14 cellular contexts compared by ENCODE assay signal in the genomic region with DNA sequence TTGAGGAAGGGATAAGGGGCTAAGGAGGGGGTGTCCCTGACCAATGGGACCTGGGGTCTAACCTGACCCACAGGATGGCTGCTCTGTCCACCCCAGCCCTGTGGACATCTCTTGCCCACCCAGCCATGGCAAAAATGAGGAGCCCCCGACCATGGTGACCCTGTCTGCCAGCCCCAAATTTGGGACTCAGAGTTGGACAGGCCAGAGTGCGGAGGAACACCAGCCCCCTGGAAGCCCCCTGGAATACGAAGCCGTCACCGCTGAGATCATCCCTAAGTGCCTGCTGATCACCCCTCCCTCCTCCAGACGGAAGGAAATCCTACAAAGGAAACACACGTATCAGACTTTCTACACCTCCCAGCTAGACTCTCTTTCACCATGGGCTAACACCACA.
DNase-seq lines count a peak whose midpoint lies in the region; ATAC-seq, FAIRE-seq and TF ChIP-seq lines count a peak whose summit lies in the region.
"Had no signal": no experiment of that assay in that cellular context is flagged by ENCODE, and none has a peak within 500 bp of the region (broad histone marks: within the 10 kb centered on the region; RNA-seq: fewer than 3 reads in every experiment).

No MANE protein-coding gene starts in this region.

- ATAC-seq in naive B cell (ENCODE audit: low read depth in 2 of 2) = no peak

- H3K9ac ChIP-seq in astrocyte (ENCODE audit: low read length) = no peak overlapping the region

- DNase-seq in MCF 10A (ENCODE audit: unreplicated experiment) (no peak), breast epithelium (ENCODE audit: low spot score in 2 of 2) (no peak), astrocyte (ENCODE audit: low read depth) (no peak), naive B cell (no peak), suprapubic skin (ENCODE audit: low spot score in 2 of 2) (peak in 1 of 2 donors; percentile 62), CD14-positive monocyte (ENCODE audit: low spot score) (no peak), ascending aorta (ENCODE audit: low spot score in 2 of 2) (no peak)
- DNase-seq in activated CD4-positive, alpha-beta T cell treated with anti-CD3 and anti-CD28 coated beads, Interleukin-2, amount 50 U/mL, for 4 hours = no peak
- DNase-seq: activated naive CD4-positive, alpha-beta T cell treated with Interleukin-2 at 50 U/mL for 16 hours; stimulated activated CD4-positive, alpha-beta T cell treated with anti-CD3 and anti-CD28 coated beads, Interleukin-1b, Interleukin-23, amount 100 ng/mL, for 48 hours had no signal

- no peak for FAIRE-seq in astrocyte (lab: Jason Lieb, UNC)

- H3K4me1 ChIP-seq in breast epithelium (no peaks in the 10 kb centered on the region), astrocyte (ENCODE audit: insufficient read depth, low read length) (peaks cover 9% of the 10 kb centered on the region), suprapubic skin (peaks cover 63% of the 10 kb centered on the region), ascending aorta (no peaks in the 10 kb centered on the region)

- H3K36me3 ChIP-seq in breast epithelium (no peaks in the 10 kb centered on the region), astrocyte (ENCODE audit: insufficient read depth, low read length) (no peaks in the 10 kb centered on the region), suprapubic skin (no peaks in the 10 kb centered on the region), ascending aorta (no peaks in the 10 kb centered on the region)
- H3K36me3 ChIP-seq: heart left ventricle had no signal

- H3K4me3 ChIP-seq in breast epithelium = no peak overlapping the region
- H3K4me3 ChIP-seq in astrocyte (ENCODE audit: insufficient read depth, low read depth, low read length) = no peak overlapping the region
- no peak overlapping the region for H3K4me3 ChIP-seq in suprapubic skin
- no peak overlapping the region for H3K4me3 ChIP-seq in ascending aorta
- H3K4me3 ChIP-seq: body of pancreas, heart left ventricle, lung had no signal

- no peak for TF ChIP-seq CTCF in MCF 10A (IDR thresholded peaks at IDR 0.05; ENCODE audit: unreplicated experiment)
- TF ChIP-seq CTCF in breast epithelium (IDR thresholded peaks at IDR 0.05) = no peak
- no peak for TF ChIP-seq CTCF in astrocyte (IDR thresholded peaks at IDR 0.05; ENCODE audit: insufficient read depth, low read depth, low read length)
- no peak for TF ChIP-seq CTCF in suprapubic skin (IDR thresholded peaks at IDR 0.05)
- TF ChIP-seq CTCF in CD14-positive monocyte (IDR thresholded peaks at IDR 0.05) = no peak
- no peak for TF ChIP-seq CTCF in ascending aorta (IDR thresholded peaks at IDR 0.05)

- intact Hi-C loops in MCF 10A (cut with micrococcal nuclease) = no loop called here
- intact Hi-C loops in breast epithelium (cut with DNase I; ENCODE audit: low total_unique reads) = no loop called here
- intact Hi-C loops in CD14-positive monocyte (cut with micrococcal nuclease) = no loop called here
- intact Hi-C loops in ascending aorta (cut with DNase I) = no loop called here

- H3K27me3 ChIP-seq in breast epithelium = no peaks in the 10 kb centered on the region
- H3K27me3 ChIP-seq in astrocyte (ENCODE audit: insufficient read depth, low read length) = no peaks in the 10 kb centered on the region
- peaks cover 3% of the 10 kb centered on the region for H3K27me3 ChIP-seq in suprapubic skin
- H3K27me3 ChIP-seq in ascending aorta = no peaks in the 10 kb centered on the region
- H3K27me3 ChIP-seq: body of pancreas, heart left ventricle had no signal

- WGBS in suprapubic skin = 84% methylated on average over 7 of the region's 7 CpGs

- H3K36me3 Mint-ChIP-seq in MCF 10A (ENCODE audit: insufficient read depth, unreplicated experiment) = peaks cover 7% of the 10 kb centered on the region
- no peaks in the 10 kb centered on the region for H3K36me3 Mint-ChIP-seq in astrocyte (ENCODE audit: low read depth, unreplicated experiment)
- no peaks in the 10 kb centered on the region for H3K36me3 Mint-ChIP-seq in naive B cell
- H3K36me3 Mint-ChIP-seq in CD14-positive monocyte = no peaks in the 10 kb centered on the region

- TF ChIP-seq EP300 in suprapubic skin (IDR thresholded peaks at IDR 0.05) = no peak

- H3K79me2 ChIP-seq in astrocyte (ENCODE audit: insufficient read depth, low read length) = no peaks in the 10 kb centered on the region

- H3K27me3 Mint-ChIP-seq in MCF 10A (ENCODE audit: insufficient read depth, unreplicated experiment) (no peaks in the 10 kb centered on the region), astrocyte (ENCODE audit: low read depth, unreplicated experiment) (peaks cover 7% of the 10 kb centered on the region), naive B cell (peaks cover 10 to 22% (median 18%) of the 10 kb centered on the region in 3 donors), CD14-positive monocyte (ENCODE audit: low read depth in 3 of 3) (peaks cover 2 to 7% (median 5%) of the 10 kb centered on the region in 3 donors)

- H3K4me3 Mint-ChIP-seq in MCF 10A (ENCODE audit: unreplicated experiment) (peak overlapping the region; percentile 41), astrocyte (ENCODE audit: unreplicated experiment) (peak overlapping the region; percentile 42), naive B cell (peak overlapping the region in 1 of 8 donors; percentile 35), CD14-positive monocyte (no peak overlapping the region)
- H3K4me3 Mint-ChIP-seq: nephron had no signal

- no peaks in the 10 kb centered on the region for H4K20me1 ChIP-seq in astrocyte (ENCODE audit: insufficient read depth, low read length)

- peak overlapping the region; percentile 41 for H3K4me2 ChIP-seq in astrocyte (ENCODE audit: low read length)

- H3K27ac Mint-ChIP-seq in MCF 10A (ENCODE audit: low read depth, unreplicated experiment) (peak overlapping the region; percentile 99), astrocyte (ENCODE audit: unreplicated experiment) (peak overlapping the region; percentile 15), naive B cell (peak overlapping the region in 4 of 6 donors; percentile 49 to 85 (median 80)), CD14-positive monocyte (no peak overlapping the region)
- H3K27ac Mint-ChIP-seq: nephron had no signal

- no peak for TF ChIP-seq POLR2A in breast epithelium (IDR thresholded peaks at IDR 0.05)
- no peak for TF ChIP-seq POLR2A in suprapubic skin (IDR thresholded peaks at IDR 0.05)

- peak overlapping the region; percentile 24 for H2AFZ ChIP-seq in astrocyte (ENCODE audit: low read depth, low read length)

- H3K9me3 Mint-ChIP-seq in MCF 10A (ENCODE audit: unreplicated experiment) (no peaks in the 10 kb centered on the region), astrocyte (ENCODE audit: unreplicated experiment) (no peaks in the 10 kb centered on the region), naive B cell (no peaks in the 10 kb centered on the region), CD14-positive monocyte (no peaks in the 10 kb centered on the region)
- H3K9me3 Mint-ChIP-seq: nephron had no signal

- POLR2A ChIA-PET in MCF 10A (lab: Yijun Ruan, JAX) = interaction anchor here (0.9 to 2.5 kb wide), 8 partner anchors 12 to 119 kb away, joined by 3 to 15 read pairs (median 7); no protein-coding TSS in a partner anchor

- CTCF ChIA-PET in MCF 10A (lab: Yijun Ruan, JAX) = no interaction called here

- BruUV-seq in MCF 10A (replicated peaks; lab: Mats Ljungman, UMichigan) = TSS peak; percentile 87

- H3K4me1 Mint-ChIP-seq in MCF 10A (ENCODE audit: insufficient read depth, unreplicated experiment) (peaks cover 47% of the 10 kb centered on the region), astrocyte (ENCODE audit: low read depth, unreplicated experiment) (peaks cover 14% of the 10 kb centered on the region), naive B cell (peaks cover 23 to 37% (median 28%) of the 10 kb centered on the region in 3 donors), CD14-positive monocyte (no peaks in the 10 kb centered on the region)

- no peaks in the 10 kb centered on the region for H3K9me3 ChIP-seq in breast epithelium
- H3K9me3 ChIP-seq in astrocyte (ENCODE audit: insufficient read depth, low read depth, low read length) = no peaks in the 10 kb centered on the region
- H3K9me3 ChIP-seq in suprapubic skin = no peaks in the 10 kb centered on the region
- H3K9me3 ChIP-seq in ascending aorta = no peaks in the 10 kb centered on the region
- H3K9me3 ChIP-seq: body of pancreas had no signal

- H3K27ac ChIP-seq in breast epithelium (peak overlapping the region in 1 of 2 donors; percentile 57), astrocyte (ENCODE audit: low read depth, low read length) (no peak overlapping the region), suprapubic skin (peak overlapping the region; percentile 77), ascending aorta (no peak overlapping the region)
- H3K27ac ChIP-seq: body of pancreas had no signal

Comparison
In these comparisons a context has a peak if more than half of its experiments do, and no peak if none do; other contexts are left out.
1. H3K27ac Mint-ChIP-seq: peak in MCF 10A (single experiment), astrocyte (single experiment) and naive B cell (4 of 6); none in CD14-positive monocyte (0 of 7).
2. H3K4me3 Mint-ChIP-seq: peak in MCF 10A (single experiment) and astrocyte (single experiment); none in CD14-positive monocyte (0 of 2).